ENCODE assay signal across 1 cellular context in the genomic region with DNA sequence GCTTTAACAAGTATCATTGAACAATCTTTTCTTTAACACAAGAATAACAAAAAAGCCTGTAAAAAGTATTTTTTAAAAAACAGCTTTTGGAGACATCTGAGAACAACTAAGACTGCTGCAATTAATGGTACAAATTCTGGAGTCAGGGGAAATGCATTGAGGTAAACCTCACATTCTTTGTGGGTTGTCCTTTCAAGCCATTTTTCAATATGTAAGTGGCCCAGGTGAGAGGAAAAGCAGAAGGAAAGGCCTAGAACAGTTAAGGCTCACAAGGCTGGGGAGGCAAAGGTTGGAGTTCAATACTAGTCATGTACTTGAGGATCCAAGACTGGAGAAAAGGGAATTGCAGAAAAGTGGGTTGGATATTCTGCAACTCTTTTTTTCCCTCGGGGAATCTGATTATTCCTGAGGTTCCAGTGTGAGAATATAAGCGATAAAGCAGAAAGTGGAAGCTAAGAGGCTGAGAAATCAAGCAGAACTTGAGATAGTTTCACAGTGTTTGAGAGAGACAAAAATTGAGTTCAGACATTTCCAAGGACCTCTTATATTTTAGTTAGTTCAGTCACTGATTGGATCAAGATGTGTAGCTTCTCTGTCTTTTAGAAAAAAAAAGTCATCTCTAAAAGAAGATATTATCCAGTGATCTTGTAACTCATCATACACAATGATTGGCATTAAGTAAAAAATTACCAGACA.
TF ChIP-seq lines count a peak whose summit lies in the region.

No MANE protein-coding gene starts in this region.

TF ChIP-seq in GM23338, 12 proteins besides CTCF, POLR2A, EP300 and RAD21 (continued from another document):
- TF ChIP-seq ZNF462 (CRISPR knock-in tag; IDR thresholded peaks at IDR 0.05) (no peak), EZH2 (IDR thresholded peaks at IDR 0.05; ENCODE audit: low read depth, unreplicated experiment) (no peak), ETS1 (IDR thresholded peaks at IDR 0.05) (no peak)
